ENCODE assay signal across 8 cellular contexts in the genomic region with DNA sequence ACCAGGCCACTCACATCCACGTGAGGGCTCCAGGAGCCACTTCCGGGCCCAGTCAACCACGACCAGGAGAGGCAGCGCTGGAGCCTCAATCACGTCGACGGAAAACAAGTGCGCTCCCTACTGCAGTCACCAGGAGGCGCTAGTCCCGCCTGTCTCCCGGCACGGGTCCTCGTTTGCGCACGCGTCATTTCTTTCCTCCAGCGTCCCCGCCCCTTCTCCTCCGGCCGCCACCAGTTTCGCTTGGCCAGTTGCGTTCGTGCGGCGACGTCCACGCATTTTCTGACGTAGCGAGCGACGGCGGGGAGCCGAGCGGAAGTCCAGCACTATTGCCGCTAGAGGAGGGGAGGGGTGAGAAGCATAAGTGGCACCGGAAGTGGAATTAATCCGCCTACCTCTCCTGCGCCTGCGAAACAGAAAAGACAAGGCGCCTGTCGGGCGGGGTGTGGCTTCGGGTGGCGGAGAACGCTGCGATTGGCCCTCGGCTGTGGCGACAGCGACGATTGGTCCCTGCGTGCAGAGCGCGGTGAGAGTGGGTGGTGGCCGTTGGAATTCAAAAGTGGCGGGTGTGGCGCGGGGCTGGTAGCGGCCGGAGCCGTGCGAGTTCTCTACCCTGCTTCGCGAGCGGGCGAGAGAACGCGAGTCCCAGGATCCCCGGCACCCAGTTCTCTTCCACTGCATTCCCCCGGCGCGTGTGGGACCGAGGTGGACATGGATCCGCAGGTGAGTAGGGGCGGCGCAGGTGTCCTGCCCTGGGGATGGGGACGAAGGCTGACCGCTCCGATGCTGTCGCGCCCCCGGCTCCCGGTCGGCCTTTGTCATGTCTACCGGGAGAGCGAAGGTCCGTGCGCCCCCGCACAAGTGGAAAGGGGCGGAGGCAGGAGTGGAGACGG. TPM values are rescaled to one million over a fixed set of nuclear protein-coding genes. Genes with fewer than 3 reads are reported as not detected.
A peak's percentile ranks its signal among the peaks of the same experiment; 100 is the strongest.
DNase-seq lines count a peak whose midpoint lies in the region; ATAC-seq and TF ChIP-seq lines count a peak whose summit lies in the region.

A gene with protein sequence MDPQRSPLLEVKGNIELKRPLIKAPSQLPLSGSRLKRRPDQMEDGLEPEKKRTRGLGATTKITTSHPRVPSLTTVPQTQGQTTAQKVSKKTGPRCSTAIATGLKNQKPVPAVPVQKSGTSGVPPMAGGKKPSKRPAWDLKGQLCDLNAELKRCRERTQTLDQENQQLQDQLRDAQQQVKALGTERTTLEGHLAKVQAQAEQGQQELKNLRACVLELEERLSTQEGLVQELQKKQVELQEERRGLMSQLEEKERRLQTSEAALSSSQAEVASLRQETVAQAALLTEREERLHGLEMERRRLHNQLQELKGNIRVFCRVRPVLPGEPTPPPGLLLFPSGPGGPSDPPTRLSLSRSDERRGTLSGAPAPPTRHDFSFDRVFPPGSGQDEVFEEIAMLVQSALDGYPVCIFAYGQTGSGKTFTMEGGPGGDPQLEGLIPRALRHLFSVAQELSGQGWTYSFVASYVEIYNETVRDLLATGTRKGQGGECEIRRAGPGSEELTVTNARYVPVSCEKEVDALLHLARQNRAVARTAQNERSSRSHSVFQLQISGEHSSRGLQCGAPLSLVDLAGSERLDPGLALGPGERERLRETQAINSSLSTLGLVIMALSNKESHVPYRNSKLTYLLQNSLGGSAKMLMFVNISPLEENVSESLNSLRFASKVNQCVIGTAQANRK (plus strand): TSS at position 546 of the 890 bp plus-strand sequence. CDS start 163 bp downstream, at position 709.

- ATAC-seq in GM21515 (IDR thresholded peaks at IDR 0.05; ENCODE audit: unreplicated experiment), result peak; percentile 80

- peaks cover 35% of the 10 kb centered on the region for H3K4me1 ChIP-seq in OCI-LY7 (ENCODE audit: insufficient read depth, low read length, poor library complexity, severe bottlenecking)
- peaks cover 32% of the 10 kb centered on the region for H3K4me1 ChIP-seq in mononuclear cell (ENCODE audit: insufficient read depth, low read length)

- H3K27ac ChIP-seq in OCI-LY7 (ENCODE audit: low read depth, low read length, poor library complexity, severe bottlenecking), result peak within 1 kb of the TSS; percentile 90

- H3K4me2 ChIP-seq in OCI-LY7 (ENCODE audit: low read length), result peak within 1 kb of the TSS; percentile 92

- CTCF ChIA-PET in OCI-LY7 (lab: Charles Lee; ENCODE audit: unreplicated experiment), result interaction anchor here (0.7 to 1.0 kb wide), 2 partner anchors 27 to 35 kb away, joined by 3 read pairs; no protein-coding TSS in a partner anchor

- H2AFZ ChIP-seq in OCI-LY7 (ENCODE audit: low read length), result peak within 1 kb of the TSS; percentile 89

- H3K4me3 ChIP-seq in OCI-LY7 (ENCODE audit: low read depth, low read length, poor library complexity, severe bottlenecking), result peak within 1 kb of the TSS; percentile 94
- H3K4me3 ChIP-seq in mononuclear cell (ENCODE audit: low read length), result peak within 1 kb of the TSS; percentile 57

- H3K9me3 ChIP-seq in OCI-LY7 (ENCODE audit: low read length) (no peaks in the 10 kb centered on the region), mononuclear cell (ENCODE audit: low read depth, low read length) (no peaks in the 10 kb centered on the region)

- peaks cover 48% of the 10 kb centered on the region for H3K79me2 ChIP-seq in OCI-LY7 (ENCODE audit: insufficient read depth, low read depth, low read length)

- no peaks in the 10 kb centered on the region for H3K27me3 ChIP-seq in mononuclear cell (ENCODE audit: insufficient read depth, low read length)

- TF ChIP-seq CTCF in OCI-LY7 (conservative IDR thresholded peaks at IDR 0.05; ENCODE audit: low read length), result peak; percentile 87

- intact Hi-C loops in OCI-LY7 (cut with micrococcal nuclease; ENCODE audit: unreplicated experiment), result loop anchor here (1.0 to 10.0 kb wide), 8 partner anchors 19 to 1577 kb away; partner anchors contain the start of genes B3GALT4, CUTA, HSPA1A and HSPA1L

- POLR2A ChIA-PET in OCI-LY7 (lab: Charles Lee), result interaction anchor here (0.8 to 1.3 kb wide), 9 partner anchors 10 to 318 kb away, joined by 3 to 6 read pairs (median 5); partner anchors contain the start of genes HLA-DPA1, TAPBP and ZBTB22

- H4K20me1 ChIP-seq in OCI-LY7 (ENCODE audit: insufficient read depth, low read length), result peaks cover 30% of the 10 kb centered on the region

- BruUV-seq in OCI-LY7 (replicated peaks; lab: Mats Ljungman, UMichigan), result no TSS peak

- no peaks in the 10 kb centered on the region for H3K9me2 ChIP-seq in OCI-LY7 (ENCODE audit: insufficient read depth, low read length)

- peak; percentile 98 for DNase-seq in DMS 273 treated with DMSO at 0.1 percent for 48 hours (lab: John Stamatoyannopoulos, UW)
- DNase-seq in HuH-7.5 (ENCODE audit: low spot score), result peak; percentile 83
- peak; percentile 100 for DNase-seq in OCI-LY7 (ENCODE audit: low spot score)
- DNase-seq in activated T-cell treated with anti-CD3 and anti-CD28 coated beads for 24 hours (ENCODE audit: low read depth), result peak; percentile 100
- DNase-seq in epidermal melanocyte (ENCODE audit: insufficient read length, low spot score), result peak; percentile 93
- peak; percentile 98 for DNase-seq in stimulated activated CD8-positive, alpha-beta memory T cell treated with anti-CD3 and anti-CD28 coated beads, Interleukin-4, amount 100 ng/mL, for 24 hours (ENCODE audit: low read depth)

- H3K36me3 ChIP-seq in OCI-LY7 (ENCODE audit: insufficient read depth, low read length), result peaks cover 47% of the 10 kb centered on the region

RNA-seq across cellular contexts. Expression of the gene that starts here (rescaled TPM):
- total RNA-seq in OCI-LY7 (2014; rRNA removed; shearing (Covaris generic)), result 133 and 138 TPM in 2 replicates
- total RNA-seq in OCI-LY7 (2022) (167 and 176 TPM in 2 replicates), mononuclear cell (0.94 TPM)

Comparison
In these comparisons a context has a peak if more than half of its experiments do, and no peak if none do; other contexts are left out.
1. Peak in every context shown above with its lines: DNase-seq, ATAC-seq, H3K4me3 ChIP-seq and H3K27ac ChIP-seq.
2. RNA of the gene that starts here (total RNA-seq): 133 to 176 TPM in OCI-LY7; 0.94 TPM in mononuclear cell (single experiment); every median in the first group is over 10 times any median in the second.